In genomic region chr5:37722236-37723146, GRCh38 we compare ENCODE assay signal across 8 cellular contexts.
DNase-seq lines count a peak whose midpoint lies in the region; ATAC-seq and TF ChIP-seq lines count a peak whose summit lies in the region.

No MANE protein-coding gene starts in this region.

- no peak overlapping the region for H2AFZ ChIP-seq in GM23338

- DNase-seq in GM23338 (ENCODE audit: low spot score) (no peak), M059J (ENCODE audit: low read depth) (peak; percentile 99), amniotic stem cell (lab: John Stamatoyannopoulos, UW) (peak; percentile 69), type B pancreatic cell (ENCODE audit: extremely low spot score, unreplicated experiment) (no peak)
- DNase-seq in stimulated activated CD4-positive, alpha-beta T cell treated with anti-CD3 and anti-CD28 coated beads, Interleukin-15, amount 100 ng/mL, for 48 hours (ENCODE audit: low read depth in 2 of 2), result peak; percentile 20 to 22

- H3K4me2 ChIP-seq in GM23338, result 0 out of 2 replicates have a peak overlapping the region, but pooled peaks have one; percentile 5

- no peaks in the 10 kb centered on the region for H3K9me2 ChIP-seq in GM23338 (ENCODE audit: insufficient read depth)

- H3K79me2 ChIP-seq in GM23338 (replicated peaks; ENCODE audit: insufficient read depth), result no peaks in the 10 kb centered on the region

- no peaks in the 10 kb centered on the region for H3F3A ChIP-seq in GM23338 (replicated peaks; ENCODE audit: low read depth)

- peak; percentile 68 for ATAC-seq in GM18499 (IDR thresholded peaks at IDR 0.05; ENCODE audit: insufficient read depth, unreplicated experiment)
- ATAC-seq in GM23338, result no peak
- no peak for ATAC-seq in esophagus mucosa
- no peak for ATAC-seq in HG03045 (IDR thresholded peaks at IDR 0.05; ENCODE audit: unreplicated experiment)

- no peak overlapping the region for H3K4me3 Mint-ChIP-seq in GM23338
- H3K4me3 Mint-ChIP-seq in type B pancreatic cell, result no peak overlapping the region

- H3K36me3 Mint-ChIP-seq in GM23338 (ENCODE audit: low read depth), result no peaks in the 10 kb centered on the region; the same call in 2 of the 3 replicates
- peaks cover 10% of the 10 kb centered on the region for H3K36me3 Mint-ChIP-seq in type B pancreatic cell

- H3K9me3 Mint-ChIP-seq in GM23338 (no peaks in the 10 kb centered on the region), type B pancreatic cell (no peaks in the 10 kb centered on the region)

- H3K27me3 ChIP-seq in GM23338 (ENCODE audit: insufficient read depth), result no peaks in the 10 kb centered on the region

- H3K36me3 ChIP-seq in GM23338 (ENCODE audit: insufficient read depth), result no peaks in the 10 kb centered on the region

- H4K20me1 ChIP-seq in GM23338 (replicated peaks; ENCODE audit: insufficient read depth), result no peaks in the 10 kb centered on the region

- H3K27ac Mint-ChIP-seq in GM23338, result no peak overlapping the region
- no peak overlapping the region for H3K27ac Mint-ChIP-seq in type B pancreatic cell

- H3K4me1 Mint-ChIP-seq in GM23338 (peaks cover 18% of the 10 kb centered on the region), type B pancreatic cell (ENCODE audit: unreplicated experiment) (peaks cover 28% of the 10 kb centered on the region)

- no peak overlapping the region for H3K27ac ChIP-seq in GM23338 (ENCODE audit: low read depth)

- TF ChIP-seq CTCF in GM23338 (conservative IDR thresholded peaks at IDR 0.05; ENCODE audit: low read depth in 2 of 2) (no peak), type B pancreatic cell (conservative IDR thresholded peaks at IDR 0.05) (no peak)

- H3K4me3 ChIP-seq in GM23338, result no peak overlapping the region

- H3K27me3 Mint-ChIP-seq in GM23338 (ENCODE audit: insufficient read depth, low read depth, poor library complexity), result peaks cover 3% of the 10 kb centered on the region
- H3K27me3 Mint-ChIP-seq in type B pancreatic cell, result peaks cover 6% of the 10 kb centered on the region

- H3K4me1 ChIP-seq in GM23338 (ENCODE audit: insufficient read depth), result peaks cover 21% of the 10 kb centered on the region; the same call in 1 of the 2 replicates

TF ChIP-seq in GM23338, 12 proteins besides CTCF, POLR2A, EP300 and RAD21:
- TF ChIP-seq JUNB (IDR thresholded peaks at IDR 0.05; ENCODE audit: unreplicated experiment) (no peak), EZH2phosphoT487 (IDR thresholded peaks at IDR 0.05; ENCODE audit: unreplicated experiment) (no peak), EZH2 (IDR thresholded peaks at IDR 0.05; ENCODE audit: low read depth, unreplicated experiment) (no peak), NANOG (IDR thresholded peaks at IDR 0.05; ENCODE audit: borderline replicate concordance) (no peak), ETS1 (IDR thresholded peaks at IDR 0.05) (no peak), REST (IDR thresholded peaks at IDR 0.05; ENCODE audit: unreplicated experiment) (no peak), ZNF462 (CRISPR knock-in tag; IDR thresholded peaks at IDR 0.05) (no peak), ZNF114 (CRISPR knock-in tag; IDR thresholded peaks at IDR 0.05) (no peak)

Comparison
In these comparisons a context has a peak if more than half of its experiments do, and no peak if none do; other contexts are left out.
1. DNase-seq: peak in M059J (single experiment), amniotic stem cell (single experiment) and stimulated activated CD4-positive, alpha-beta T cell treated with anti-CD3 and anti-CD28 coated beads, Interleukin-15, amount 100 ng/mL, for 48 hours (2 of 2); none in GM23338 (single experiment) and type B pancreatic cell (single experiment).